ENCODE assay signal across 1 cellular context in the genomic region with DNA sequence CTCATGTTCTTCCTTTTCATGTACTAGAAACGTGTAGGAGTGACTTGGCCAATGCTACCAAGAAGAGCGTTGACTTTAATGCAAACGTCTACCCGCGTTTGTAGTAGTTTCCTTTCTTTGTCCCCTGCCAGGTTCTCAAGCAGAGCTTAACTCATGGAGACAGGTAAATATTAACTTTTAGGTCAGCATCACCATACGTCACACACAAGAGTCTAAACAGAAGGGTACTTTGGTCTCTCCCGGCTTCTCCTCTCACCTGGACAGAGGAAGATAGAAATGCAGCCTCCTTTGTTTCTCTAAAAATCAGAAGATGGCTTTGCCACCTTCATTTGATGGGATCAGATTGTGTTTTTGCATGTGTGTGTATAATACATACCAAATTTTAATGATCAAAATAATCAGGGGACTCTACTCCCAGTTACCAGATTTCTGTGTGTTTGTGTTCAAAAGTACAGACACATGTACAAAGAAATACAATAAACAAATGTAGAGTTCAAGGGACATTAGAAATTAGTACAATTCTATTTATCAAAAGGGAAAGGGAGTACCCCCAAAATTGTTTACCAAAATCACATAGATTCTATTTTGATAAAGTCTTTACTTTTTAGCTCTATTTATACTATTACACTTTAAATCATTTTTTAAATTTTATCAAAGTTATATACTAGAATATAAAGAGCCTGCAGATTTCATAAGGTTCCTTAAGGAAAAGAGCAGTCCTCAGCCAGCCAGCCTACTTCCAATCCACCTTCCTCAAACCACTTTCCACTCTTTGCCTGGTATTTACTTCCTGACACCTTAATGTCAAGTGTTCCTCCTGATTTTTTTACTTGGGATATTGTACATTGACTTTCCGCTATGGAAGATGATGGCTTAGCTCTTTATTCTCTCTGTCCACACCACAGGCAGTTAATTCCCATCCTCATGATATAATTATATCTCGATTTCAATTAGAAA.
TF ChIP-seq lines count a peak whose summit lies in the region.

No MANE protein-coding gene starts in this region.

TF ChIP-seq in liver, 16 proteins besides CTCF, POLR2A, EP300 and RAD21 (continued from another document):
- TF ChIP-seq, protein P1, sequence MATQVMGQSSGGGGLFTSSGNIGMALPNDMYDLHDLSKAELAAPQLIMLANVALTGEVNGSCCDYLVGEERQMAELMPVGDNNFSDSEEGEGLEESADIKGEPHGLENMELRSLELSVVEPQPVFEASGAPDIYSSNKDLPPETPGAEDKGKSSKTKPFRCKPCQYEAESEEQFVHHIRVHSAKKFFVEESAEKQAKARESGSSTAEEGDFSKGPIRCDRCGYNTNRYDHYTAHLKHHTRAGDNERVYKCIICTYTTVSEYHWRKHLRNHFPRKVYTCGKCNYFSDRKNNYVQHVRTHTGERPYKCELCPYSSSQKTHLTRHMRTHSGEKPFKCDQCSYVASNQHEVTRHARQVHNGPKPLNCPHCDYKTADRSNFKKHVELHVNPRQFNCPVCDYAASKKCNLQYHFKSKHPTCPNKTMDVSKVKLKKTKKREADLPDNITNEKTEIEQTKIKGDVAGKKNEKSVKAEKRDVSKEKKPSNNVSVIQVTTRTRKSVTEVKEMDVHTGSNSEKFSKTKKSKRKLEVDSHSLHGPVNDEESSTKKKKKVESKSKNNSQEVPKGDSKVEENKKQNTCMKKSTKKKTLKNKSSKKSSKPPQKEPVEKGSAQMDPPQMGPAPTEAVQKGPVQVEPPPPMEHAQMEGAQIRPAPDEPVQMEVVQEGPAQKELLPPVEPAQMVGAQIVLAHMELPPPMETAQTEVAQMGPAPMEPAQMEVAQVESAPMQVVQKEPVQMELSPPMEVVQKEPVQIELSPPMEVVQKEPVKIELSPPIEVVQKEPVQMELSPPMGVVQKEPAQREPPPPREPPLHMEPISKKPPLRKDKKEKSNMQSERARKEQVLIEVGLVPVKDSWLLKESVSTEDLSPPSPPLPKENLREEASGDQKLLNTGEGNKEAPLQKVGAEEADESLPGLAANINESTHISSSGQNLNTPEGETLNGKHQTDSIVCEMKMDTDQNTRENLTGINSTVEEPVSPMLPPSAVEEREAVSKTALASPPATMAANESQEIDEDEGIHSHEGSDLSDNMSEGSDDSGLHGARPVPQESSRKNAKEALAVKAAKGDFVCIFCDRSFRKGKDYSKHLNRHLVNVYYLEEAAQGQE (IDR thresholded peaks at IDR 0.05), result peak; percentile 36
- TF ChIP-seq GABPA (IDR thresholded peaks at IDR 0.05 in 1 of 2, conservative IDR thresholded peaks at IDR 0.05 in 1 of 2), result no peak
- TF ChIP-seq SP1 (IDR thresholded peaks at IDR 0.05), result peak; percentile 32
- no peak for TF ChIP-seq JUND (IDR thresholded peaks at IDR 0.05)
